ENCODE assay signal across 11 cellular contexts in genomic region chr4:6245246-6246169, GRCh38. TPM values are rescaled to one million over a fixed set of nuclear protein-coding genes. Genes with fewer than 3 reads are reported as not detected.
A peak's percentile ranks its signal among the peaks of the same experiment; 100 is the strongest.
DNase-seq lines count a peak whose midpoint lies in the region; ATAC-seq and TF ChIP-seq lines count a peak whose summit lies in the region.
"Had no signal": no experiment of that assay in that cellular context is flagged by ENCODE, and none has a peak within 500 bp of the region (broad histone marks: within the 10 kb centered on the region; RNA-seq: fewer than 3 reads in every experiment).

No MANE protein-coding gene starts in this region.

- DNase-seq in Right ventricle myocardium superior (no peak), neural progenitor cell (ENCODE audit: low spot score) (peak; percentile 64), thoracic aorta (ENCODE audit: low spot score) (no peak), NCI-H2171 treated with DMSO at 0.1 percent for 48 hours (lab: John Stamatoyannopoulos, UW) (no peak), DMS79 treated with DMSO at 0.1 percent for 48 hours (lab: John Stamatoyannopoulos, UW) (no peak)
- DNase-seq in activated CD4-positive, alpha-beta T cell treated with anti-CD3 and anti-CD28 coated beads, Interleukin-2, amount 10 ng/mL, durations not matched to agents 24 days and 14 days = no peak
- DNase-seq: activated CD4-positive, CD25-positive, alpha-beta regulatory T cell; activated effector memory CD4-positive, alpha-beta T cell treated with Interleukin-2 at 50 U/mL for 16 hours; stimulated activated CD4-positive, alpha-beta T cell treated with anti-CD3 and anti-CD28 coated beads, Interleukin-2, amount 100 ng/mL, for 48 hours had no signal

- no peaks in the 10 kb centered on the region for H3K9me3 ChIP-seq in neural progenitor cell (ENCODE audit: low read depth)
- peaks cover 4% of the 10 kb centered on the region for H3K9me3 ChIP-seq in thoracic aorta

- H3K27me3 Mint-ChIP-seq in neural progenitor cell (ENCODE audit: insufficient read depth, low read depth) = peaks cover 16% of the 10 kb centered on the region
- H3K27me3 Mint-ChIP-seq in activated CD4-positive, alpha-beta T cell treated with anti-CD3 and anti-CD28 coated beads, Interleukin-2, amount 10 ng/mL, durations not matched to agents 24 days and 14 days = peaks cover 49% of the 10 kb centered on the region

- H3K27ac ChIP-seq in angular gyrus (ENCODE audit: low read depth, low read length) (peak overlapping the region; percentile 84), neural progenitor cell (no peak overlapping the region), thoracic aorta (no peak overlapping the region)

- no peaks in the 10 kb centered on the region for H3K79me2 ChIP-seq in neural progenitor cell (ENCODE audit: low read depth)

- H3K36me3 ChIP-seq in neural progenitor cell = no peaks in the 10 kb centered on the region
- no peaks in the 10 kb centered on the region for H3K36me3 ChIP-seq in thoracic aorta

- H4K20me1 ChIP-seq in neural progenitor cell (ENCODE audit: low read depth) = no peaks in the 10 kb centered on the region

- H3K4me1 ChIP-seq in neural progenitor cell (no peaks in the 10 kb centered on the region), thoracic aorta (ENCODE audit: control insufficient read depth in 1 of 2, low read depth in 2 of 2) (no peaks in the 10 kb centered on the region)

- no peaks in the 10 kb centered on the region for H3K36me3 Mint-ChIP-seq in neural progenitor cell
- peaks cover 2% of the 10 kb centered on the region for H3K36me3 Mint-ChIP-seq in activated CD4-positive, alpha-beta T cell treated with anti-CD3 and anti-CD28 coated beads, Interleukin-2, amount 10 ng/mL, durations not matched to agents 24 days and 14 days (ENCODE audit: low read depth)

- no peak overlapping the region for H3K4me3 Mint-ChIP-seq in neural progenitor cell
- no peak overlapping the region for H3K4me3 Mint-ChIP-seq in activated CD4-positive, alpha-beta T cell treated with anti-CD3 and anti-CD28 coated beads, Interleukin-2, amount 10 ng/mL, durations not matched to agents 24 days and 14 days

- no peak for TF ChIP-seq CTCF in neural progenitor cell (IDR thresholded peaks at IDR 0.05)
- no peak for TF ChIP-seq CTCF in thoracic aorta (IDR thresholded peaks at IDR 0.05)

- ATAC-seq in Right ventricle myocardium superior (ENCODE audit: poor library complexity) (peak; percentile 56), thoracic aorta (ENCODE audit: insufficient number of reproducible peaks, low FRiP score, low read depth) (no peak), esophagus mucosa (no peak)

- H3K4me2 ChIP-seq in neural progenitor cell = peak overlapping the region; percentile 74

- intact Hi-C loops in Right ventricle myocardium superior (cut with DNase I) = no loop called here
- intact Hi-C loops in activated CD4-positive, alpha-beta T cell treated with anti-CD3 and anti-CD28 coated beads, Interleukin-2, amount 10 ng/mL, durations not matched to agents 24 days and 14 days (cut with micrococcal nuclease) = no loop called here

- peak overlapping the region; percentile 92 for H2AFZ ChIP-seq in neural progenitor cell (replicated peaks)

- H3K9me3 Mint-ChIP-seq in neural progenitor cell = peaks cover 10% of the 10 kb centered on the region
- peaks cover 6% of the 10 kb centered on the region for H3K9me3 Mint-ChIP-seq in activated CD4-positive, alpha-beta T cell treated with anti-CD3 and anti-CD28 coated beads, Interleukin-2, amount 10 ng/mL, durations not matched to agents 24 days and 14 days

- H3K27ac Mint-ChIP-seq in neural progenitor cell = no peak overlapping the region
- H3K27ac Mint-ChIP-seq in activated CD4-positive, alpha-beta T cell treated with anti-CD3 and anti-CD28 coated beads, Interleukin-2, amount 10 ng/mL, durations not matched to agents 24 days and 14 days = no peak overlapping the region

- no peak overlapping the region for H3K9ac ChIP-seq in neural progenitor cell

- H3K27me3 ChIP-seq in neural progenitor cell = peaks cover 39% of the 10 kb centered on the region
- no peaks in the 10 kb centered on the region for H3K27me3 ChIP-seq in thoracic aorta (replicated peaks; ENCODE audit: insufficient read depth)

- H3K4me1 Mint-ChIP-seq in neural progenitor cell = peaks cover 5% of the 10 kb centered on the region
- H3K4me1 Mint-ChIP-seq in activated CD4-positive, alpha-beta T cell treated with anti-CD3 and anti-CD28 coated beads, Interleukin-2, amount 10 ng/mL, durations not matched to agents 24 days and 14 days = peaks cover 1% of the 10 kb centered on the region

- H3K4me3 ChIP-seq in neural progenitor cell (peak overlapping the region; percentile 37), thoracic aorta (peak overlapping the region; percentile 7)

- no peaks in the 10 kb centered on the region for H3F3A ChIP-seq in neural progenitor cell (ENCODE audit: low read depth)

RNA-seq across cellular contexts. Expression of gene WFS1, which starts 24.1 kb away (rescaled TPM):
- 81.7 TPM for total RNA-seq in Right ventricle myocardium superior
- total RNA-seq in neural progenitor cell (ENCODE audit: low replicate concordance) = 8.8 and 28.4 TPM in 2 replicates
- 100 to 1,000 TPM in 1 of 2 donors, 10 to 100 TPM in 1; 77.9 to 131 TPM for total RNA-seq in thoracic aorta
- total RNA-seq in activated CD4-positive, alpha-beta T cell treated with anti-CD3 and anti-CD28 coated beads, Interleukin-2, amount 10 ng/mL, durations not matched to agents 24 days and 14 days = 4.7 and 5.9 TPM in 2 replicates
- total RNA-seq in esophagus mucosa = 3.7 TPM

RNA-seq across cellular contexts. Expression of gene JAKMIP1, which starts 45.2 kb away (rescaled TPM):
- total RNA-seq in Right ventricle myocardium superior (not detected), neural progenitor cell (ENCODE audit: low replicate concordance) (5.1 and 5.5 TPM in 2 replicates), thoracic aorta (under 1 TPM; 0.28 to 0.81 TPM), esophagus mucosa (not detected)
- total RNA-seq in activated CD4-positive, alpha-beta T cell treated with anti-CD3 and anti-CD28 coated beads, Interleukin-2, amount 10 ng/mL, durations not matched to agents 24 days and 14 days = 10.3 and 11.3 TPM in 2 replicates
